In the genomic region with DNA sequence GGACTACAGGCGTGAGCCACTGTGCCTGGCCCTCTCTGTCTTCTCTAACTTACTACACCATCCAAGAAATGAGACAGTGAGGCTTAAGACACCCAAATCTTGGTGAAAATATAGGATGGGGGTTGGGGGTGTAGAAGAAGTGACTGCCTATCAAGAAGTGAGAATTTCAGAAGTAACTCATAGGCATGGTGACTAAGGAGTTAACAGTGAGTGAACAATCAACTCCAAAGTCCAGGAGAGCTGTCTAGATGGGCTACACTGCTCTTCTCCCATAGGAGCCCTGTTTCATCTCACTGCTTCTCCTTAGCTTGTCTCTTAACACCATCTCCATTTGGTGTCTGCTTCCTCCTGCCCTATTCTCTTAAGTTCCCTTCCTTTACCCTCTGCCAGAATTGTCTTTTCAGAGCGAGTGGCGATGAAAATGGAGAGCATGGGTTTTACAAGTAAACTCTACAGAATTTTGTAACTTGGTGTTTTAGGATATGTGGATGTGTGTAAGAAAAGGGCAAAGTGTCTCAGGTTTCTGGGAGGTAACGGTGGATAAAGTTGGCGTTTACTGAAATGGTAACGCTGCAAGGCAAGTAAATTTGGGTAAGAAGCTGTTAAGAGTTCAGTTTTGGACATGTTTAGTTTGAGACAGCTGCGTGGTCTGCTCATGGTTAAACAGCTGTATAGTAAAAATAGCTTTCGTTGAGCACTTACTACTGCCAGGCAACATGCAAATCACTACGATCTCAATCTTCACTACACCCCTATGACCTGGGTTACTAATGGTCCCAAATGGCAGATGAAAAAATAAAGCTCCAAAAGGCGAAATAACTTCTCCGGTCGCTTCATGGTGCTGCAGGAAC, we compare ENCODE assay signal across 8 cellular contexts. TPM values are rescaled to one million over a fixed set of nuclear protein-coding genes. Genes with fewer than 3 reads are reported as not detected.
A peak's percentile ranks its signal among the peaks of the same experiment; 100 is the strongest.
DNase-seq lines count a peak whose midpoint lies in the region; ATAC-seq and TF ChIP-seq lines count a peak whose summit lies in the region.

No MANE protein-coding gene starts in this region.

- ATAC-seq in GM18858 (IDR thresholded peaks at IDR 0.05; ENCODE audit: unreplicated experiment): peak; percentile 54
- peak; percentile 61 for ATAC-seq in HG02852 (IDR thresholded peaks at IDR 0.05; ENCODE audit: unreplicated experiment)

- TF ChIP-seq CTCF in neural cell (IDR thresholded peaks at IDR 0.05; ENCODE audit: poor library complexity, severe bottlenecking): no peak

- DNase-seq in RPMI8226: peak; percentile 4
- no peak for DNase-seq in C1 segment of cervical spinal cord (lab: John Stamatoyannopoulos, UW)
- DNase-seq in NCI-H2227 treated with DMSO at 0.1 percent for 48 hours (lab: John Stamatoyannopoulos, UW): no peak
- DNase-seq in stimulated activated CD4-positive, alpha-beta T cell treated with anti-CD3 and anti-CD28 coated beads, Interleukin-1b, Interleukin-23, amount 100 ng/mL, for 48 hours: no peak

- H3K4me2 ChIP-seq in neural cell (ENCODE audit: low read length): peak overlapping the region; percentile 72

- H2AFZ ChIP-seq in neural cell (ENCODE audit: low read depth, low read length): peak overlapping the region; percentile 85

- TF ChIP-seq EP300 in neural cell (conservative IDR thresholded peaks at IDR 0.05; ENCODE audit: poor library complexity, severe bottlenecking): no peak

- peaks cover 14% of the 10 kb centered on the region for H3K79me2 ChIP-seq in neural cell (replicated peaks; ENCODE audit: insufficient read depth, low read length)

- H3K9ac ChIP-seq in neural cell (ENCODE audit: low read length): peak overlapping the region; percentile 62

- H3K27ac ChIP-seq in esophagus (ENCODE audit: low read depth in 2 of 2, low read length in 1 of 2): peak overlapping the region; percentile 93 to 100
- no peak overlapping the region for H3K27ac ChIP-seq in neural cell (ENCODE audit: low read length)

- peaks cover 0 to 4% of the 10 kb centered on the region in 2 donors for H3K36me3 ChIP-seq in esophagus (ENCODE audit: control insufficient read depth in 2 of 2, insufficient read depth in 2 of 2, low read length in 1 of 2)
- no peaks in the 10 kb centered on the region for H3K36me3 ChIP-seq in neural cell (ENCODE audit: insufficient read depth, low read length)

- H3K27me3 ChIP-seq in esophagus (ENCODE audit: control insufficient read depth in 1 of 2, insufficient read depth in 2 of 2, low read length in 2 of 2) (no peaks in the 10 kb centered on the region), neural cell (ENCODE audit: insufficient read depth, low read depth, low read length) (no peaks in the 10 kb centered on the region)

- H3K9me2 ChIP-seq in neural cell (ENCODE audit: insufficient read depth, low read length): no peaks in the 10 kb centered on the region

- H3K9me3 ChIP-seq in esophagus (ENCODE audit: control insufficient read depth in 2 of 2, insufficient read depth in 1 of 2, low read depth in 1 of 2, low read length in 1 of 2) (no peaks in the 10 kb centered on the region), neural cell (ENCODE audit: low read length) (no peaks in the 10 kb centered on the region)

- 3 to 5% methylated on average over 12 of the region's 12 CpGs for whole genome bisulfite sequencing in esophagus, 2 donors

- H3K4me3 ChIP-seq in esophagus (ENCODE audit: low read depth in 1 of 2, low read length in 2 of 2): peak overlapping the region; percentile 73 to 97
- H3K4me3 ChIP-seq in neural cell (ENCODE audit: low read length): peak overlapping the region; percentile 86

- TF ChIP-seq RAD21 in neural cell (conservative IDR thresholded peaks at IDR 0.05): no peak

- no peaks in the 10 kb centered on the region for H3F3A ChIP-seq in neural cell (ENCODE audit: insufficient read depth, low read length, poor library complexity, severe bottlenecking)

- no peaks in the 10 kb centered on the region for H3K4me1 ChIP-seq in esophagus (ENCODE audit: control insufficient read depth in 2 of 2, insufficient read depth in 2 of 2, low read length in 1 of 2)

- no peaks in the 10 kb centered on the region for H4K20me1 ChIP-seq in neural cell (ENCODE audit: insufficient read depth)

TF ChIP-seq in neural cell, 6 proteins besides CTCF, POLR2A, EP300 and RAD21:
- TF ChIP-seq TAF1 (IDR thresholded peaks at IDR 0.05; ENCODE audit: low read depth) (no peak), EZH2 (IDR thresholded peaks at IDR 0.05; ENCODE audit: borderline replicate concordance, insufficient read depth, low read length, poor library complexity, severe bottlenecking) (no peak), POLR2AphosphoS5 (IDR thresholded peaks at IDR 0.05) (no peak), SMC3 (conservative IDR thresholded peaks at IDR 0.05; ENCODE audit: poor library complexity) (no peak), MXI1 (conservative IDR thresholded peaks at IDR 0.05; ENCODE audit: poor library complexity, severe bottlenecking) (no peak)
- TF ChIP-seq, protein P1, sequence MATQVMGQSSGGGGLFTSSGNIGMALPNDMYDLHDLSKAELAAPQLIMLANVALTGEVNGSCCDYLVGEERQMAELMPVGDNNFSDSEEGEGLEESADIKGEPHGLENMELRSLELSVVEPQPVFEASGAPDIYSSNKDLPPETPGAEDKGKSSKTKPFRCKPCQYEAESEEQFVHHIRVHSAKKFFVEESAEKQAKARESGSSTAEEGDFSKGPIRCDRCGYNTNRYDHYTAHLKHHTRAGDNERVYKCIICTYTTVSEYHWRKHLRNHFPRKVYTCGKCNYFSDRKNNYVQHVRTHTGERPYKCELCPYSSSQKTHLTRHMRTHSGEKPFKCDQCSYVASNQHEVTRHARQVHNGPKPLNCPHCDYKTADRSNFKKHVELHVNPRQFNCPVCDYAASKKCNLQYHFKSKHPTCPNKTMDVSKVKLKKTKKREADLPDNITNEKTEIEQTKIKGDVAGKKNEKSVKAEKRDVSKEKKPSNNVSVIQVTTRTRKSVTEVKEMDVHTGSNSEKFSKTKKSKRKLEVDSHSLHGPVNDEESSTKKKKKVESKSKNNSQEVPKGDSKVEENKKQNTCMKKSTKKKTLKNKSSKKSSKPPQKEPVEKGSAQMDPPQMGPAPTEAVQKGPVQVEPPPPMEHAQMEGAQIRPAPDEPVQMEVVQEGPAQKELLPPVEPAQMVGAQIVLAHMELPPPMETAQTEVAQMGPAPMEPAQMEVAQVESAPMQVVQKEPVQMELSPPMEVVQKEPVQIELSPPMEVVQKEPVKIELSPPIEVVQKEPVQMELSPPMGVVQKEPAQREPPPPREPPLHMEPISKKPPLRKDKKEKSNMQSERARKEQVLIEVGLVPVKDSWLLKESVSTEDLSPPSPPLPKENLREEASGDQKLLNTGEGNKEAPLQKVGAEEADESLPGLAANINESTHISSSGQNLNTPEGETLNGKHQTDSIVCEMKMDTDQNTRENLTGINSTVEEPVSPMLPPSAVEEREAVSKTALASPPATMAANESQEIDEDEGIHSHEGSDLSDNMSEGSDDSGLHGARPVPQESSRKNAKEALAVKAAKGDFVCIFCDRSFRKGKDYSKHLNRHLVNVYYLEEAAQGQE (IDR thresholded peaks at IDR 0.05; ENCODE audit: borderline replicate concordance): no peak

RNA-seq across cellular contexts. Expression of a gene that starts 22.5 kb away (rescaled TPM):
- polyA plus RNA-seq in esophagus (not detected), neural cell (not detected in 2 replicates)
- polyA minus RNA-seq in neural cell: not detected in 2 replicates
